34 cellular contexts compared by ENCODE assay signal in the genomic region with DNA sequence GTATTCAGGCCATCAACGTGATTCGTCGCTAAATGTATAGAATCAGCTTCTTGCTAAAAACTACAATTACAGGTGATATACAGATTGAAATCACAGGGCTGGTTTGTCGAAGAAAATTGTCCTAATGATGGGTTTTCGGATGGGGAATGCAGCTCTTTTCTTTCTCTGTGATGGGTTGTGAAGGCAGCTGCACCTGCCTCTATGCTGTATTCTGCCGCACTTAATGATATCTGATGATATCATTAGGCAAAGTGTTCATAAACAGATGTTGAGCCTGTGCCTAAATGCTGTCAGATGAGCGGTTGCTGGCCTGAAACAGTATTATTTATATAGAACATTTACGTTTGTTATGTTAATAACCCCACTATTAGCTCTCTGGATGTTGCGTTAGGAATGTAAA.
A peak's percentile ranks its signal among the peaks of the same experiment; 100 is the strongest.
DNase-seq lines count a peak whose midpoint lies in the region; ATAC-seq, FAIRE-seq and TF ChIP-seq lines count a peak whose summit lies in the region.
"Had no signal": no experiment of that assay in that cellular context is flagged by ENCODE, and none has a peak within 500 bp of the region (broad histone marks: within the 10 kb centered on the region; RNA-seq: fewer than 3 reads in every experiment).

No MANE protein-coding gene starts in this region.

- H3K9ac ChIP-seq in H1 (replicated peaks in 1 of 4; ENCODE audit: extremely low read depth in 1 of 4, low read depth in 3 of 4, low read length in 3 of 4) (no peak overlapping the region), colonic mucosa (ENCODE audit: low read depth in 2 of 2, low read length in 2 of 2) (no peak overlapping the region)

- H3K79me1 ChIP-seq in H1 (ENCODE audit: low read depth, low read length), result no peaks in the 10 kb centered on the region

- no peak for ATAC-seq in activated CD8-positive, alpha-beta T cell treated with anti-CD3 and anti-CD28 coated beads for 36 hours
- ATAC-seq: activated CD4-positive, alpha-beta T cell treated with anti-CD3 and anti-CD28 coated beads for 36 hours; activated CD8-positive, alpha-beta T cell treated with anti-CD3 and anti-CD28 coated beads, Interleukin-2, amount 10 ng/mL, durations not matched to agents 7 days and 5 days; heart right ventricle; lower lobe of right lung; right lobe of liver; stimulated activated naive CD8-positive, alpha-beta T cell treated with anti-CD3 and anti-CD28 coated beads, Interleukin-15, amount 100 ng/mL, for 72 hours had no signal

- no peaks in the 10 kb centered on the region for H3K23me2 ChIP-seq in H1 (ENCODE audit: low read depth, low read length)

- TF ChIP-seq POLR2A in H1 (IDR thresholded peaks at IDR 0.05; ENCODE audit: control extremely low read depth in 1 of 2, low read depth in 2 of 2, low read length in 2 of 2), result no peak

- H3K4me2 ChIP-seq in H1 (ENCODE audit: insufficient read depth in 1 of 2, low read depth in 2 of 2, low read length in 2 of 2) (peak overlapping the region; percentile 32 to 56), OCI-LY7 (ENCODE audit: low read length) (no peak overlapping the region)
- H3K4me2 ChIP-seq: PC-9 had no signal

- H3K4me3 ChIP-seq in H1 (ENCODE audit: extremely low read depth in 1 of 4, insufficient read depth in 2 of 4, low read depth in 3 of 4, low read length in 4 of 4), result peak overlapping the region in 1 of 4 experiments; percentile 40; a peak in 3 of 8 replicates
- no peak overlapping the region for H3K4me3 ChIP-seq in OCI-LY7 (ENCODE audit: low read depth, low read length, poor library complexity, severe bottlenecking)
- no peak overlapping the region for H3K4me3 ChIP-seq in colonic mucosa
- H3K4me3 ChIP-seq: esophagus muscularis mucosa, heart right ventricle, lower lobe of right lung, PC-9, right lobe of liver had no signal

- H2BK12ac ChIP-seq in H1 (ENCODE audit: low read depth, low read length), result no peak overlapping the region

- 36% methylated on average over 9 of the region's 9 CpGs; no CpG with 5 or more reads in 1 of the 2 experiments for WGBS in H1 (ENCODE audit: extremely low coverage in 1 of 2, insufficient coverage in 1 of 2, insufficient read length in 1 of 2, insufficient replicate concordance in 2 of 2, low coverage in 1 of 2, low lambda C conversion rate in 2 of 2, missing lambda C conversion rate in 1 of 2), 2 experiments

- no peak overlapping the region for H2AK5ac ChIP-seq in H1 (ENCODE audit: low read depth, low read length)

- H3K14ac ChIP-seq in H1 (ENCODE audit: insufficient read length), result no peak overlapping the region

- H3K27ac ChIP-seq in H1 (ENCODE audit: low read depth, low read length) (no peak overlapping the region), OCI-LY7 (ENCODE audit: low read depth, low read length, poor library complexity, severe bottlenecking) (no peak overlapping the region), colonic mucosa (no peak overlapping the region)
- H3K27ac ChIP-seq: 22Rv1, C4-2B, esophagus muscularis mucosa, heart right ventricle, lower lobe of right lung, PC-9, right lobe of liver had no signal

- TF ChIP-seq RAD21 in H1 (IDR thresholded peaks at IDR 0.05 in 1 of 2, conservative IDR thresholded peaks at IDR 0.05 in 1 of 2; ENCODE audit: low read depth in 2 of 2, low read length in 2 of 2), result no peak

- H4K8ac ChIP-seq in H1 (ENCODE audit: extremely low read depth, insufficient read depth, low read length), result no peak overlapping the region

- H2BK15ac ChIP-seq in H1 (ENCODE audit: low read length), result no peak overlapping the region

- no TSS peak for BruUV-seq in OCI-LY7 (replicated peaks; lab: Mats Ljungman, UMichigan)

- no peak overlapping the region for H3K4me3 Mint-ChIP-seq in activated CD8-positive, alpha-beta T cell treated with anti-CD3 and anti-CD28 coated beads for 36 hours
- H3K4me3 Mint-ChIP-seq: activated CD4-positive, alpha-beta T cell treated with anti-CD3 and anti-CD28 coated beads for 36 hours; activated CD8-positive, alpha-beta T cell treated with anti-CD3 and anti-CD28 coated beads, Interleukin-2, amount 10 ng/mL, durations not matched to agents 7 days and 5 days; activated naive CD4-positive, alpha-beta T cell treated with anti-CD3 and anti-CD28 coated beads for 36 hours; central memory CD8-positive, alpha-beta T cell; naive B cell; stimulated activated naive CD8-positive, alpha-beta T cell treated with anti-CD3 and anti-CD28 coated beads, Interleukin-15, amount 100 ng/mL, for 72 hours; T-helper 2 cell treated with Interferon-gamma antibody and Interleukin-4, amounts not matched to agents 5 μg/mL and 100 μg/mL, for 36 hours had no signal

- no peak overlapping the region for H3K23ac ChIP-seq in H1 (ENCODE audit: insufficient read length)

- H3K79me2 ChIP-seq in H1 (ENCODE audit: control insufficient read depth in 1 of 2, insufficient read depth in 2 of 2, low read length in 2 of 2), result no peaks in the 10 kb centered on the region
- H3K79me2 ChIP-seq in OCI-LY7 (ENCODE audit: insufficient read depth, low read depth, low read length), result no peaks in the 10 kb centered on the region

- TF ChIP-seq EP300 in H1 (IDR thresholded peaks at IDR 0.05; ENCODE audit: borderline replicate concordance in 1 of 2, low read depth in 2 of 2, low read length in 2 of 2), result no peak

- no peaks in the 10 kb centered on the region for H3K9me2 ChIP-seq in OCI-LY7 (ENCODE audit: insufficient read depth, low read length)

- CTCF ChIA-PET in H1 (lab: Charles Lee; ENCODE audit: partially characterized antibody) (no interaction called here), OCI-LY7 (lab: Charles Lee; ENCODE audit: unreplicated experiment) (no interaction called here)
- CTCF ChIA-PET in activated CD8-positive, alpha-beta T cell treated with anti-CD3 and anti-CD28 coated beads for 36 hours (lab: Charles Lee), result no interaction called here

- H3K4me1 ChIP-seq in H1 (replicated peaks in 1 of 4; ENCODE audit: control insufficient read depth in 3 of 4, insufficient read depth in 4 of 4, low read length in 3 of 4) (peaks cover 1 to 15% (median 8%) of the 10 kb centered on the region in 4 experiments; a peak in 5 of 7 replicates), OCI-LY7 (ENCODE audit: insufficient read depth, low read length, poor library complexity, severe bottlenecking) (no peaks in the 10 kb centered on the region), colonic mucosa (no peaks in the 10 kb centered on the region)
- H3K4me1 ChIP-seq: Caco-2, esophagus muscularis mucosa, heart right ventricle, lower lobe of right lung had no signal

- no peak overlapping the region for H2AFZ ChIP-seq in H1 (ENCODE audit: low read length)
- H2AFZ ChIP-seq in OCI-LY7 (ENCODE audit: low read length), result no peak overlapping the region
- H2AFZ ChIP-seq: PC-9 had no signal

- no peak overlapping the region for H3K27ac Mint-ChIP-seq in activated CD8-positive, alpha-beta T cell treated with anti-CD3 and anti-CD28 coated beads for 36 hours
- H3K27ac Mint-ChIP-seq: activated CD4-positive, alpha-beta T cell treated with anti-CD3 and anti-CD28 coated beads for 36 hours; activated CD8-positive, alpha-beta T cell treated with anti-CD3 and anti-CD28 coated beads, Interleukin-2, amount 10 ng/mL, durations not matched to agents 7 days and 5 days; activated naive CD4-positive, alpha-beta T cell treated with anti-CD3 and anti-CD28 coated beads for 36 hours; progenitor cell of endocrine pancreas; stimulated activated naive CD8-positive, alpha-beta T cell treated with anti-CD3 and anti-CD28 coated beads, Interleukin-15, amount 100 ng/mL, for 72 hours; T-helper 2 cell treated with Interferon-gamma antibody and Interleukin-4, amounts not matched to agents 5 μg/mL and 100 μg/mL, for 36 hours had no signal

- no peaks in the 10 kb centered on the region for H3K27me3 ChIP-seq in H1 (replicated peaks in 1 of 4; ENCODE audit: control insufficient read depth in 3 of 4, extremely low read depth in 1 of 4, insufficient read depth in 3 of 4, low read length in 3 of 4)
- no peaks in the 10 kb centered on the region for H3K27me3 ChIP-seq in colonic mucosa
- H3K27me3 ChIP-seq: esophagus muscularis mucosa, heart right ventricle, right lobe of liver had no signal

- H2BK20ac ChIP-seq in H1 (ENCODE audit: low read length), result no peak overlapping the region

- H2BK5ac ChIP-seq in H1 (ENCODE audit: low read depth, low read length), result no peak overlapping the region

- H3K4me1 Mint-ChIP-seq in activated CD8-positive, alpha-beta T cell treated with anti-CD3 and anti-CD28 coated beads for 36 hours (ENCODE audit: low read depth), result peaks cover 23% of the 10 kb centered on the region

- no peaks in the 10 kb centered on the region for H3K9me3 Mint-ChIP-seq in activated CD8-positive, alpha-beta T cell treated with anti-CD3 and anti-CD28 coated beads for 36 hours
- H3K9me3 Mint-ChIP-seq: activated naive CD4-positive, alpha-beta T cell treated with anti-CD3 and anti-CD28 coated beads for 36 hours; central memory CD8-positive, alpha-beta T cell; naive B cell; stimulated activated naive CD8-positive, alpha-beta T cell treated with anti-CD3 and anti-CD28 coated beads, Interleukin-15, amount 100 ng/mL, for 72 hours; T-helper 2 cell treated with Interferon-gamma antibody and Interleukin-4, amounts not matched to agents 5 μg/mL and 100 μg/mL, for 36 hours had no signal

- POLR2A ChIA-PET in H1 (lab: Charles Lee; ENCODE audit: partially characterized antibody) (no interaction called here), OCI-LY7 (lab: Charles Lee) (interaction anchor here (0.5 to 0.9 kb wide), 3 partner anchors 10 to 34 kb away, joined by 3 to 5 read pairs (median 3); no protein-coding TSS in a partner anchor)
- POLR2A ChIA-PET in activated CD8-positive, alpha-beta T cell treated with anti-CD3 and anti-CD28 coated beads for 36 hours (lab: Charles Lee), result no interaction called here

- H4K20me1 ChIP-seq in H1 (replicated peaks in 1 of 2; ENCODE audit: control insufficient read depth in 1 of 2, insufficient read depth in 2 of 2, low read length in 2 of 2) (no peaks in the 10 kb centered on the region), OCI-LY7 (ENCODE audit: insufficient read depth, low read length) (no peaks in the 10 kb centered on the region)

- H4K5ac ChIP-seq in H1 (ENCODE audit: insufficient read length, low read depth, low read length), result no peak overlapping the region

- H3K36me3 ChIP-seq in H1 (ENCODE audit: control insufficient read depth in 2 of 4, insufficient read depth in 4 of 4, low read length in 3 of 4) (no peaks in the 10 kb centered on the region), OCI-LY7 (ENCODE audit: insufficient read depth, low read length) (no peaks in the 10 kb centered on the region), colonic mucosa (no peaks in the 10 kb centered on the region)
- H3K36me3 ChIP-seq: esophagus muscularis mucosa, heart right ventricle, lower lobe of right lung, right lobe of liver had no signal

- H3K9me3 ChIP-seq in H1 (ENCODE audit: insufficient read depth in 2 of 2, low read depth in 1 of 2, low read length in 1 of 2) (no peaks in the 10 kb centered on the region), OCI-LY7 (ENCODE audit: low read length) (no peaks in the 10 kb centered on the region), colonic mucosa (no peaks in the 10 kb centered on the region)
- H3K9me3 ChIP-seq: Caco-2, esophagus muscularis mucosa, heart right ventricle, lower lobe of right lung, right lobe of liver had no signal

- no peak for FAIRE-seq in H1 (lab: Jason Lieb, UNC)
- FAIRE-seq: urothelium cell line had no signal

- no peak overlapping the region for H3K56ac ChIP-seq in H1 (replicated peaks; ENCODE audit: insufficient read length, low read depth, low read length)

- peaks cover 2% of the 10 kb centered on the region for H3K36me3 Mint-ChIP-seq in activated CD8-positive, alpha-beta T cell treated with anti-CD3 and anti-CD28 coated beads for 36 hours (ENCODE audit: low read depth)

- H3K18ac ChIP-seq in H1 (ENCODE audit: extremely low read depth, low read length), result no peak overlapping the region; the same call in 1 of the 2 replicates

- TF ChIP-seq CTCF in H1 (IDR thresholded peaks at IDR 0.05; ENCODE audit: control extremely low read depth in 1 of 3, insufficient read depth in 1 of 3, low read depth in 1 of 3, low read length in 3 of 3) (no peak), OCI-LY7 (conservative IDR thresholded peaks at IDR 0.05; ENCODE audit: low read length) (no peak), colonic mucosa (IDR thresholded peaks at IDR 0.05) (no peak)
- no peak for TF ChIP-seq CTCF in activated CD8-positive, alpha-beta T cell treated with anti-CD3 and anti-CD28 coated beads for 36 hours (IDR thresholded peaks at IDR 0.05)

- H2BK120ac ChIP-seq in H1 (replicated peaks; ENCODE audit: low read depth, low read length), result no peak overlapping the region

- intact Hi-C loops in OCI-LY7 (cut with micrococcal nuclease; ENCODE audit: unreplicated experiment), result no loop called here
- intact Hi-C loops in activated CD8-positive, alpha-beta T cell treated with anti-CD3 and anti-CD28 coated beads for 36 hours (cut with micrococcal nuclease), result no loop called here
- intact Hi-C loops in colonic mucosa (cut with DNase I), result no loop called here

- peak; percentile 8 for DNase-seq in DMS 273 (lab: John Stamatoyannopoulos, UW; ENCODE audit: unreplicated experiment)
- no peak for DNase-seq in DMS 273 treated with DMSO at 0.1 percent for 48 hours (lab: John Stamatoyannopoulos, UW)
- peak; percentile 94 for DNase-seq in NCI-H1417 treated with DMSO at 0.1 percent for 48 hours (lab: John Stamatoyannopoulos, UW)
- peak; percentile 97 for DNase-seq in NCI-H2227 (lab: John Stamatoyannopoulos, UW; ENCODE audit: unreplicated experiment)
- DNase-seq in H1 (ENCODE audit: low read depth in 1 of 2, low spot score in 2 of 2), result no peak
- no peak for DNase-seq in OCI-LY7 (ENCODE audit: low spot score)
- no peak for DNase-seq in activated CD8-positive, alpha-beta T cell treated with anti-CD3 and anti-CD28 coated beads for 36 hours
- no peak for DNase-seq in colonic mucosa
- DNase-seq: activated CD4-positive, alpha-beta T cell treated with anti-CD3 and anti-CD28 coated beads for 36 hours; activated CD8-positive, alpha-beta T cell treated with anti-CD3 and anti-CD28 coated beads, Interleukin-2, amount 10 ng/mL, durations not matched to agents 7 days and 5 days; activated naive CD4-positive, alpha-beta T cell treated with anti-CD3 and anti-CD28 coated beads for 36 hours; Caco-2; dermis blood vessel endothelial cell; DMS79 treated with DMSO at 0.1 percent for 48 hours; foreskin fibroblast; GF-D8; heart right ventricle; lower lobe of right lung; midbrain; naive B cell; NCI-H226; nucleus accumbens; PC-9; right lobe of liver; stimulated activated CD4-positive, alpha-beta T cell treated with anti-CD3 and anti-CD28 coated beads, Interleukin-12 subunit alpha, Interleukin-12 subunit beta, amount 100 ng/mL, for 4 hours; stimulated activated CD4-positive, alpha-beta T cell treated with anti-CD3 and anti-CD28 coated beads, Interleukin-2, amount 100 ng/mL, for 48 hours; stimulated activated naive CD8-positive, alpha-beta T cell treated with anti-CD3 and anti-CD28 coated beads, Interleukin-15, amount 100 ng/mL, for 72 hours had no signal

- H4K91ac ChIP-seq in H1 (replicated peaks; ENCODE audit: insufficient read length, low read length), result no peak overlapping the region

- no peak overlapping the region for H3K4ac ChIP-seq in H1 (replicated peaks; ENCODE audit: insufficient read length, low read depth, low read length)

- H3K27me3 Mint-ChIP-seq in activated CD8-positive, alpha-beta T cell treated with anti-CD3 and anti-CD28 coated beads for 36 hours, result no peaks in the 10 kb centered on the region
- H3K27me3 Mint-ChIP-seq: activated CD4-positive, alpha-beta T cell treated with anti-CD3 and anti-CD28 coated beads for 36 hours; central memory CD8-positive, alpha-beta T cell; naive B cell; progenitor cell of endocrine pancreas; stimulated activated naive CD8-positive, alpha-beta T cell treated with anti-CD3 and anti-CD28 coated beads, Interleukin-15, amount 100 ng/mL, for 72 hours had no signal

Comparison
In these comparisons a context has a peak if more than half of its experiments do, and no peak if none do; other contexts are left out.
1. DNase-seq: peak in DMS 273 (single experiment), NCI-H1417 treated with DMSO at 0.1 percent for 48 hours (single experiment) and NCI-H2227 (single experiment); none in DMS 273 treated with DMSO at 0.1 percent for 48 hours (single experiment), H1 (0 of 2), OCI-LY7 (single experiment), activated CD8-positive, alpha-beta T cell treated with anti-CD3 and anti-CD28 coated beads for 36 hours (single experiment) and colonic mucosa (single experiment).